In genomic region chr11:73295259-73295995, GRCh38 we compare ENCODE assay signal across 8 cellular contexts. TPM values are rescaled to one million over a fixed set of nuclear protein-coding genes. Genes with fewer than 3 reads are reported as not detected.
DNase-seq lines count a peak whose midpoint lies in the region; ATAC-seq and TF ChIP-seq lines count a peak whose summit lies in the region.

No MANE protein-coding gene starts in this region.

- H3K4me1 ChIP-seq in right atrium auricular region (no peaks in the 10 kb centered on the region), spleen (peaks cover 5 to 51% (median 30%) of the 10 kb centered on the region in 6 donors)

- WGBS in spleen, 5 donors, result 40 to 46% (median 44%) methylated on average over 12 of the region's 12 CpGs

- H3K9me3 ChIP-seq in right atrium auricular region, result no peaks in the 10 kb centered on the region
- no peaks in the 10 kb centered on the region for H3K9me3 ChIP-seq in spleen

- H3K27ac Mint-ChIP-seq in activated naive CD8-positive, alpha-beta T cell treated with anti-CD3 and anti-CD28 coated beads for 36 hours, result no peak overlapping the region

- H3K4me1 Mint-ChIP-seq in activated naive CD8-positive, alpha-beta T cell treated with anti-CD3 and anti-CD28 coated beads for 36 hours, result no peaks in the 10 kb centered on the region

- H3K36me3 ChIP-seq in right atrium auricular region, result no peaks in the 10 kb centered on the region
- H3K36me3 ChIP-seq in spleen, result peaks cover 0 to 49% (median 11%) of the 10 kb centered on the region in 6 donors

- H3K4me3 Mint-ChIP-seq in activated naive CD8-positive, alpha-beta T cell treated with anti-CD3 and anti-CD28 coated beads for 36 hours, result no peak overlapping the region

- no peaks in the 10 kb centered on the region for H3K36me3 Mint-ChIP-seq in activated naive CD8-positive, alpha-beta T cell treated with anti-CD3 and anti-CD28 coated beads for 36 hours

- DNase-seq in LNCaP clone FGC (ENCODE audit: low read depth) (no peak), SW480 (ENCODE audit: low spot score) (peak; percentile 38), right atrium auricular region (ENCODE audit: low spot score) (peak; percentile 77), spleen (peak; percentile 90)
- peak; percentile 72 for DNase-seq in activated naive CD8-positive, alpha-beta T cell treated with anti-CD3 and anti-CD28 coated beads for 36 hours

- H3K27me3 ChIP-seq in right atrium auricular region, result no peaks in the 10 kb centered on the region
- no peaks in the 10 kb centered on the region for H3K27me3 ChIP-seq in spleen (replicated peaks in 1 of 7)

- H3K27me3 Mint-ChIP-seq in activated naive CD8-positive, alpha-beta T cell treated with anti-CD3 and anti-CD28 coated beads for 36 hours, result peaks cover 3% of the 10 kb centered on the region

- TF ChIP-seq CTCF in GM12874 (IDR thresholded peaks at IDR 0.05; ENCODE audit: insufficient read depth, low read depth, low read length) (peak; percentile 98), LNCaP clone FGC (IDR thresholded peaks at IDR 0.05; ENCODE audit: control insufficient read depth, extremely low read depth, insufficient read depth) (peak; percentile 94), right atrium auricular region (IDR thresholded peaks at IDR 0.05) (peak; percentile 82 to 84), spleen (IDR thresholded peaks at IDR 0.05 in 8 of 11, conservative IDR thresholded peaks at IDR 0.05 in 3 of 11) (peak; percentile 62 to 95 (median 90))

- H3K27ac ChIP-seq in right atrium auricular region (no peak overlapping the region), spleen (peak overlapping the region in 1 of 8 donors; percentile 3)

- intact Hi-C loops in spleen (cut with DNase I; ENCODE audit: low total_unique reads), result no loop called here

- H3K9me3 Mint-ChIP-seq in activated naive CD8-positive, alpha-beta T cell treated with anti-CD3 and anti-CD28 coated beads for 36 hours, result no peaks in the 10 kb centered on the region

- no peak for ATAC-seq in HG03442 (IDR thresholded peaks at IDR 0.05; ENCODE audit: unreplicated experiment)
- ATAC-seq in HG03457 (IDR thresholded peaks at IDR 0.05; ENCODE audit: unreplicated experiment), result no peak

- H3K4me3 ChIP-seq in LNCaP clone FGC (ENCODE audit: low read depth, low read length) (no peak overlapping the region), right atrium auricular region (no peak overlapping the region), spleen (no peak overlapping the region)

- no peak for TF ChIP-seq POLR2A in spleen (IDR thresholded peaks at IDR 0.05)

RNA-seq across cellular contexts. Expression of gene ARHGEF17, which starts 12.6 kb away (rescaled TPM):
- under 1 TPM in 1 of 2 experiments, not detected in 1; 0.08 TPM for total RNA-seq in activated naive CD8-positive, alpha-beta T cell treated with anti-CD3 and anti-CD28 coated beads for 36 hours
- 10 to 100 TPM; 41.6 to 59.9 TPM for total RNA-seq in right atrium auricular region
- total RNA-seq in spleen, result 10 to 100 TPM; 21.5 to 48.5 (median 41.6) TPM
- polyA plus RNA-seq in spleen, result 10 to 100 TPM in 1 of 3 donors, 1 to 10 TPM in 2; 5.1 to 17.0 (median 6.3) TPM

RNA-seq across cellular contexts. Expression of gene P2RY6, which starts 23.3 kb away (rescaled TPM):
- not detected for total RNA-seq in activated naive CD8-positive, alpha-beta T cell treated with anti-CD3 and anti-CD28 coated beads for 36 hours
- total RNA-seq in right atrium auricular region (1 to 10 TPM in 1 of 2 donors, under 1 TPM in 1; 0.19 to 1.9 TPM), spleen (100 to 1,000 TPM in 1 of 7 donors, 10 to 100 TPM in 6; 41.1 to 109 (median 63.9) TPM)
- polyA plus RNA-seq in spleen, result 10 to 100 TPM in 2 of 3 donors, 1 to 10 TPM in 1; 8.2 to 25.2 (median 10.6) TPM

Comparison
In these comparisons a context has a peak if more than half of its experiments do, and no peak if none do; other contexts are left out.
1. RNA of gene ARHGEF17, which starts 12.6 kb away (total RNA-seq): 41.6 to 59.9 TPM in right atrium auricular region and 21.5 to 48.5 TPM in spleen; 0.08 TPM in activated naive CD8-positive, alpha-beta T cell treated with anti-CD3 and anti-CD28 coated beads for 36 hours; every median in the first group is over 10 times any median in the second.
2. RNA of gene P2RY6, which starts 23.3 kb away (total RNA-seq): 41.1 to 109 TPM in spleen; 0.19 to 1.9 TPM in right atrium auricular region and not detected in activated naive CD8-positive, alpha-beta T cell treated with anti-CD3 and anti-CD28 coated beads for 36 hours; every median in the first group is over 10 times any median in the second.
3. Peak in every context shown above with its lines, with median percentiles within 50 percentile points of each other: CTCF ChIP-seq.